9 cellular contexts compared by ENCODE assay signal in genomic region chr3:11581237-11582122, GRCh38.
DNase-seq lines count a peak whose midpoint lies in the region; ATAC-seq and TF ChIP-seq lines count a peak whose summit lies in the region.
"Had no signal": no experiment of that assay in that cellular context is flagged by ENCODE, and none has a peak within 500 bp of the region (broad histone marks: within the 10 kb centered on the region; RNA-seq: fewer than 3 reads in every experiment).

No MANE protein-coding gene starts in this region.

- H3K4me2 ChIP-seq in osteoblast (ENCODE audit: insufficient read depth, low read length) = peak overlapping the region; percentile 90

- peak in 9 of 14 donors; percentile 52 to 79 (median 65) for DNase-seq in C1 segment of cervical spinal cord (lab: John Stamatoyannopoulos, UW)
- DNase-seq in SJCRH30 = peak; percentile 34 to 68
- no peak for DNase-seq in fibroblast of villous mesenchyme (ENCODE audit: low read depth)
- no peak for DNase-seq in osteoblast (ENCODE audit: insufficient read length, low spot score, missing footprints)
- DNase-seq in NCI-H524 treated with DMSO at 0.1 percent for 48 hours (lab: John Stamatoyannopoulos, UW) = no peak
- DNase-seq in NCI-H146 (lab: John Stamatoyannopoulos, UW) = no peak

- no peak for TF ChIP-seq CTCF in fibroblast of villous mesenchyme (IDR thresholded peaks at IDR 0.05; ENCODE audit: insufficient read depth, low read depth, low read length)
- no peak for TF ChIP-seq CTCF in osteoblast (IDR thresholded peaks at IDR 0.05; ENCODE audit: extremely low read depth, low read depth, low read length)

- no peak overlapping the region for H2AFZ ChIP-seq in osteoblast (ENCODE audit: low read length)

- H3K27ac ChIP-seq in SJCRH30 (peak overlapping the region; percentile 65), osteoblast (ENCODE audit: low read depth, low read length) (peak overlapping the region; percentile 94)
- H3K27ac ChIP-seq: HL-60 had no signal

- no peak for TF ChIP-seq POLR2A in GM18505 (IDR thresholded peaks at IDR 0.05; ENCODE audit: borderline replicate concordance, extremely low read depth, insufficient read depth, insufficient read length)

- peaks cover 96% of the 10 kb centered on the region for H3K79me2 ChIP-seq in osteoblast (ENCODE audit: insufficient read depth, low read length)

- no peaks in the 10 kb centered on the region for H3K27me3 ChIP-seq in SJCRH30
- no peaks in the 10 kb centered on the region for H3K27me3 ChIP-seq in osteoblast (ENCODE audit: insufficient read depth, low read length)

- ATAC-seq in GM19328 (IDR thresholded peaks at IDR 0.05; ENCODE audit: unreplicated experiment) = no peak
- no peak for ATAC-seq in GM18505 (IDR thresholded peaks at IDR 0.05; ENCODE audit: unreplicated experiment)

- H3K4me3 ChIP-seq in SJCRH30 (peak overlapping the region; percentile 51), fibroblast of villous mesenchyme (ENCODE audit: low read depth, low read length) (peak overlapping the region; percentile 53), osteoblast (ENCODE audit: insufficient read depth, low read length) (peak overlapping the region; percentile 65)

- peaks cover 20% of the 10 kb centered on the region for H4K20me1 ChIP-seq in osteoblast (ENCODE audit: insufficient read depth, low read length)

- H3K4me1 ChIP-seq in SJCRH30 = peaks cover 30% of the 10 kb centered on the region
- peaks cover 54% of the 10 kb centered on the region for H3K4me1 ChIP-seq in osteoblast (ENCODE audit: insufficient read depth, low read length)

- H3K36me3 ChIP-seq in SJCRH30 = no peaks in the 10 kb centered on the region; the same call in none of the 2 replicates
- H3K36me3 ChIP-seq in osteoblast (ENCODE audit: insufficient read depth, low read length) = peaks cover 8% of the 10 kb centered on the region

- no peaks in the 10 kb centered on the region for H3K9me3 ChIP-seq in SJCRH30 (replicated peaks)
- H3K9me3 ChIP-seq in osteoblast (ENCODE audit: low read depth, low read length) = no peaks in the 10 kb centered on the region

Comparison
In these comparisons a context has a peak if more than half of its experiments do, and no peak if none do; other contexts are left out.
1. DNase-seq: peak in C1 segment of cervical spinal cord (9 of 14) and SJCRH30 (2 of 2); none in fibroblast of villous mesenchyme (single experiment), osteoblast (single experiment), NCI-H524 treated with DMSO at 0.1 percent for 48 hours (single experiment) and NCI-H146 (single experiment).
2. Peak in every context shown above with its lines, with median percentiles within 50 percentile points of each other: H3K4me3 ChIP-seq.